ENCODE assay signal across 13 cellular contexts in genomic region chr5:134112726-134113571, GRCh38. TPM values are rescaled to one million over a fixed set of nuclear protein-coding genes. Genes with fewer than 3 reads are reported as not detected.
DNase-seq lines count a peak whose midpoint lies in the region; ATAC-seq and TF ChIP-seq lines count a peak whose summit lies in the region.
"Had no signal": no experiment of that assay in that cellular context is flagged by ENCODE, and none has a peak within 500 bp of the region (broad histone marks: within the 10 kb centered on the region; RNA-seq: fewer than 3 reads in every experiment).

No MANE protein-coding gene starts in this region.

- peaks cover 0 to 2% (median 0%) of the 10 kb centered on the region in 7 donors for H3K9me3 Mint-ChIP-seq in CD4-positive, CD25-positive, alpha-beta regulatory T cell
- H3K9me3 Mint-ChIP-seq: activated T-helper 2 cell treated with anti-CD3 and anti-CD28 coated beads, Interferon-gamma antibody, Interleukin-2, Interleukin-4, amounts not matched to agents 10 μg/mL and 5 μg/mL and 100 μg/mL, durations not matched to agents 14 hours and 24 hours and 36 hours; HFFc6 had no signal

- H3K4me3 Mint-ChIP-seq in CD4-positive, CD25-positive, alpha-beta regulatory T cell = peak overlapping the region; percentile 95 to 96 (median 95)

- peak overlapping the region; percentile 70 for H3K27ac ChIP-seq in CD4-positive, CD25-positive, alpha-beta regulatory T cell (ENCODE audit: insufficient read depth, low read length, poor library complexity, severe bottlenecking)
- H3K27ac ChIP-seq in HUES6 (ENCODE audit: low read depth, low read length) (no peak overlapping the region), coronary artery (no peak overlapping the region), osteoblast (ENCODE audit: low read depth, low read length) (no peak overlapping the region), SJCRH30 (no peak overlapping the region)
- H3K27ac ChIP-seq: PC-9, uterus had no signal

- peak overlapping the region; percentile 77 for H3K4me3 ChIP-seq in CD4-positive, CD25-positive, alpha-beta regulatory T cell (ENCODE audit: low read depth, low read length)
- H3K4me3 ChIP-seq in HUES6 (ENCODE audit: low read depth, low read length) (peak overlapping the region; percentile 62; the same call in 1 of the 2 replicates), coronary artery (peak overlapping the region; percentile 74), osteoblast (ENCODE audit: insufficient read depth, low read length) (no peak overlapping the region), SJCRH30 (no peak overlapping the region)

- H3K27ac Mint-ChIP-seq in CD4-positive, CD25-positive, alpha-beta regulatory T cell = peak overlapping the region; percentile 93 to 95 (median 95)
- H3K27ac Mint-ChIP-seq: HFFc6 had no signal

- no peak overlapping the region for H2AFZ ChIP-seq in osteoblast (ENCODE audit: low read length)
- H2AFZ ChIP-seq: PC-9 had no signal

- H3K27me3 ChIP-seq in CD4-positive, CD25-positive, alpha-beta regulatory T cell (ENCODE audit: control insufficient read depth, insufficient read depth, low read length) = peaks cover 2% of the 10 kb centered on the region
- H3K27me3 ChIP-seq in HUES6 (ENCODE audit: control insufficient read depth, insufficient read depth, low read length) (peaks cover 19% of the 10 kb centered on the region; the same call in 1 of the 2 replicates), osteoblast (ENCODE audit: insufficient read depth, low read length) (no peaks in the 10 kb centered on the region), SJCRH30 (0 out of 2 replicates have a peak, but pooled peaks cover 4% of the 10 kb centered on the region)
- H3K27me3 ChIP-seq: uterus had no signal

- H3K79me2 ChIP-seq in osteoblast (ENCODE audit: insufficient read depth, low read length) = peaks cover 4% of the 10 kb centered on the region

- H3K4me1 ChIP-seq in CD4-positive, CD25-positive, alpha-beta regulatory T cell (ENCODE audit: control insufficient read depth, insufficient read depth, low read length, poor library complexity, severe bottlenecking) = peaks cover 66% of the 10 kb centered on the region
- H3K4me1 ChIP-seq in HUES6 (ENCODE audit: control insufficient read depth, insufficient read depth, low read length) = peaks cover 39% of the 10 kb centered on the region
- peaks cover 15% of the 10 kb centered on the region for H3K4me1 ChIP-seq in osteoblast (ENCODE audit: insufficient read depth, low read length)
- H3K4me1 ChIP-seq in SJCRH30 = 0 out of 2 replicates have a peak, but pooled peaks cover 7% of the 10 kb centered on the region

- no peak overlapping the region for H3K9ac ChIP-seq in HUES6 (ENCODE audit: low read length)

- no peak for ATAC-seq in CD4-positive, CD25-positive, alpha-beta regulatory T cell (ENCODE audit: low read depth in 2 of 2)

- H3K36me3 Mint-ChIP-seq in CD4-positive, CD25-positive, alpha-beta regulatory T cell = peaks cover 22% of the 10 kb centered on the region

- peaks cover 9% of the 10 kb centered on the region for H4K20me1 ChIP-seq in osteoblast (ENCODE audit: insufficient read depth, low read length)

- no peaks in the 10 kb centered on the region for H3K9me3 ChIP-seq in CD4-positive, CD25-positive, alpha-beta regulatory T cell (ENCODE audit: control insufficient read depth in 2 of 2, low read length in 2 of 2)
- H3K9me3 ChIP-seq in HUES6 (ENCODE audit: control insufficient read depth, insufficient read depth, low read depth, low read length) (no peaks in the 10 kb centered on the region), osteoblast (ENCODE audit: low read depth, low read length) (no peaks in the 10 kb centered on the region), SJCRH30 (replicated peaks) (no peaks in the 10 kb centered on the region)
- H3K9me3 ChIP-seq: uterus had no signal

- peaks cover 4 to 75% (median 28%) of the 10 kb centered on the region in 4 donors for H3K4me1 Mint-ChIP-seq in CD4-positive, CD25-positive, alpha-beta regulatory T cell

- H3K36me3 ChIP-seq in CD4-positive, CD25-positive, alpha-beta regulatory T cell (ENCODE audit: control insufficient read depth, insufficient read depth, low read length) = peaks cover 16% of the 10 kb centered on the region
- peaks cover 20% of the 10 kb centered on the region for H3K36me3 ChIP-seq in HUES6 (ENCODE audit: control insufficient read depth, insufficient read depth, low read length)
- no peaks in the 10 kb centered on the region for H3K36me3 ChIP-seq in osteoblast (ENCODE audit: insufficient read depth, low read length)
- no peaks in the 10 kb centered on the region for H3K36me3 ChIP-seq in SJCRH30
- H3K36me3 ChIP-seq: uterus had no signal

- DNase-seq in CD4-positive, CD25-positive, alpha-beta regulatory T cell = no peak
- DNase-seq in coronary artery (ENCODE audit: low spot score) = no peak
- peak; percentile 75 for DNase-seq in osteoblast (ENCODE audit: insufficient read length, low spot score, missing footprints)
- DNase-seq in SJCRH30 = no peak
- no peak for DNase-seq in GDM1 (lab: John Stamatoyannopoulos, UW)
- no peak for DNase-seq in NOMO-1 (lab: John Stamatoyannopoulos, UW; ENCODE audit: unreplicated experiment in 2 of 2)
- no peak for DNase-seq in GF-D8 (lab: John Stamatoyannopoulos, UW)
- DNase-seq: cortex of kidney, PC-9, uterus had no signal

- H3K27me3 Mint-ChIP-seq in CD4-positive, CD25-positive, alpha-beta regulatory T cell = peaks cover 20% of the 10 kb centered on the region

- TF ChIP-seq CTCF in coronary artery (IDR thresholded peaks at IDR 0.05) = no peak
- no peak for TF ChIP-seq CTCF in osteoblast (IDR thresholded peaks at IDR 0.05; ENCODE audit: extremely low read depth, low read depth, low read length)

- peak overlapping the region; percentile 94 for H3K4me2 ChIP-seq in osteoblast (ENCODE audit: insufficient read depth, low read length)

RNA-seq across cellular contexts. Expression of gene TCF7, which starts 1.5 kb away (rescaled TPM):
- total RNA-seq in CD4-positive, CD25-positive, alpha-beta regulatory T cell = 234 TPM
- polyA plus RNA-seq in CD4-positive, CD25-positive, alpha-beta regulatory T cell = 100 to 1,000 TPM in 1 of 4 donors, 10 to 100 TPM in 3; 55.4 to 118 (median 79.9) TPM
- total RNA-seq in osteoblast = 2.9 and 3.3 TPM in 2 replicates
- 1.8 and 2.4 TPM in 2 replicates for total RNA-seq in SJCRH30 (2014; rRNA removed; shearing (Covaris generic))

Comparison
In these comparisons a context has a peak if more than half of its experiments do, and no peak if none do; other contexts are left out.
1. H3K4me3 ChIP-seq: peak in CD4-positive, CD25-positive, alpha-beta regulatory T cell (single experiment), HUES6 (single experiment) and coronary artery (single experiment); none in osteoblast (single experiment) and SJCRH30 (single experiment).
2. RNA of gene TCF7, which starts 1.5 kb away (total RNA-seq): 234 TPM in CD4-positive, CD25-positive, alpha-beta regulatory T cell (single experiment); 2.9 to 3.3 TPM in osteoblast and 1.8 to 2.4 TPM in SJCRH30; every median in the first group is over 10 times any median in the second.